ENCODE assay signal across 9 cellular contexts in the genomic region with DNA sequence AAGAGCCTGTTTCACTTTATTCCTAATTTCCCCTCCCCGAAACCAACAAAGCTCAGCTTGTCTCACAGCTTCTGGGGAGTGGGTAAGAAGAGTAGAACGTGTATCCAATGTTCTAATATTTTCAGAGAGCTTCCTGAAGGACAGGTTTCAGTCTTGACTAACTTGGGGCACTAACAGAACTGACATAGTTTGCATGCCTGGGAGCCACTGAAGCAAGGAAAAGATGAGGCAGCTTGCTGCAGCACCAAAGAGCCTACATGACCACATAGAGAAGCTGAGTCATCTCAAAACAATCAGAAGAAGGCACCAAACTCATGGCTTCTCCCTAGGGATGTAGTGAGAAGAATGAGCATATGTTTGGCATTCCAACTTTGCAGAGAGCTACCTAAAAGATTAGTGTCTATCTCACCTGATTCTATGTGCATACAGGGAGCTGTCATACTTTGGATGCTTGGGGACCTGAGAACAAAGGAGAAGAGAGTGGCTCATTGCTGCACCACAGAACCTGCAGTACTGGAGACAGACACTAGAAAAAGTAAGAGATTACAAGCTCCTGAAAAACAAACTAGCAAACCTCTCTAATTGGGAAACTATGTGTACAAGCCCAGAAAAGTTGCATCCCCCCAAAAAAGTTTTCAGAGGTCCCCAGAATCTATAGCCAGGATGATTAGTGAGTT.
DNase-seq lines count a peak whose midpoint lies in the region; ATAC-seq, FAIRE-seq and TF ChIP-seq lines count a peak whose summit lies in the region.
"Had no signal": no experiment of that assay in that cellular context is flagged by ENCODE, and none has a peak within 500 bp of the region (broad histone marks: within the 10 kb centered on the region; RNA-seq: fewer than 3 reads in every experiment).

No MANE protein-coding gene starts in this region.

- H3K4me3 ChIP-seq in AG04450 (ENCODE audit: low read depth, low read length) (no peak overlapping the region), bronchial epithelial cell (ENCODE audit: low read depth, low read length) (no peak overlapping the region)

- H3K36me3 ChIP-seq in bronchial epithelial cell (ENCODE audit: control insufficient read depth, insufficient read depth, low read length) = peaks cover 1% of the 10 kb centered on the region

- peak overlapping the region; percentile 65 for H3K27ac ChIP-seq in AG04450 (ENCODE audit: low read depth, low read length)

- CTCF ChIA-PET in AG04450 (lab: Charles Lee) = interaction anchor here (0.6 to 1.3 kb wide), 3 partner anchors 24 to 281 kb away, joined by 3 to 6 read pairs (median 4); no protein-coding TSS in a partner anchor

- ATAC-seq in GM19438 (IDR thresholded peaks at IDR 0.05; ENCODE audit: low read depth, unreplicated experiment) = peak; percentile 70
- ATAC-seq in HG03354 (IDR thresholded peaks at IDR 0.05; ENCODE audit: poor library complexity, severe bottlenecking, unreplicated experiment) = peak; percentile 80

- TF ChIP-seq CTCF in AG04450 (IDR thresholded peaks at IDR 0.05; ENCODE audit: low read depth, low read length) = no peak
- TF ChIP-seq CTCF in bronchial epithelial cell (IDR thresholded peaks at IDR 0.05; ENCODE audit: insufficient read depth, low read length, severe bottlenecking) = peak; percentile 7

- DNase-seq in AG04450 (ENCODE audit: low read depth, low spot score) (peak; percentile 55), bronchial epithelial cell (ENCODE audit: low read depth) (peak; percentile 90), GM19240 (ENCODE audit: insufficient read length, low spot score) (no peak), OCI-M2 (lab: John Stamatoyannopoulos, UW; ENCODE audit: unreplicated experiment) (no peak), RPMI8226 (no peak)
- no peak for DNase-seq in activated CD4-positive, alpha-beta T cell treated with anti-CD3 and anti-CD28 coated beads, Interleukin-2, amount 50 U/mL, for 4 hours
- DNase-seq: GDM1 had no signal

- POLR2A ChIA-PET in AG04450 (lab: Yijun Ruan, JAX) = no interaction called here

- no peaks in the 10 kb centered on the region for H3K27me3 ChIP-seq in AG04450 (ENCODE audit: control insufficient read depth, insufficient read depth, low read length)
- H3K27me3 ChIP-seq in bronchial epithelial cell (ENCODE audit: control insufficient read depth, insufficient read depth, low read length) = no peaks in the 10 kb centered on the region

- H3K9me3 ChIP-seq in AG04450 (ENCODE audit: control insufficient read depth, insufficient read depth, low read length) = peaks cover 6% of the 10 kb centered on the region

- FAIRE-seq in bronchial epithelial cell (lab: Jason Lieb, UNC) = peak; percentile 96

Comparison
In these comparisons a context has a peak if more than half of its experiments do, and no peak if none do; other contexts are left out.
1. DNase-seq: peak in AG04450 (single experiment) and bronchial epithelial cell (single experiment); none in GM19240 (single experiment), OCI-M2 (single experiment), RPMI8226 (single experiment) and activated CD4-positive, alpha-beta T cell treated with anti-CD3 and anti-CD28 coated beads, Interleukin-2, amount 50 U/mL, for 4 hours (0 of 2).